12 cellular contexts compared by ENCODE assay signal in genomic region chr4:112312610-112313239, GRCh38. TPM values are rescaled to one million over a fixed set of nuclear protein-coding genes. Genes with fewer than 3 reads are reported as not detected.
DNase-seq lines count a peak whose midpoint lies in the region; ATAC-seq, FAIRE-seq and TF ChIP-seq lines count a peak whose summit lies in the region.
"Had no signal": no experiment of that assay in that cellular context is flagged by ENCODE, and none has a peak within 500 bp of the region (broad histone marks: within the 10 kb centered on the region; RNA-seq: fewer than 3 reads in every experiment).

No MANE protein-coding gene starts in this region.

- TF ChIP-seq CTCF in right atrium auricular region (IDR thresholded peaks at IDR 0.05) (no peak), NB4 (IDR thresholded peaks at IDR 0.05; ENCODE audit: low read depth, low read length) (no peak), upper lobe of left lung (IDR thresholded peaks at IDR 0.05) (no peak)

- H3K9me3 ChIP-seq in right atrium auricular region (no peaks in the 10 kb centered on the region), upper lobe of left lung (no peaks in the 10 kb centered on the region)
- H3K9me3 ChIP-seq: adrenal gland, SJSA1, thyroid gland had no signal

- H3K27me3 ChIP-seq in right atrium auricular region (no peaks in the 10 kb centered on the region), upper lobe of left lung (no peaks in the 10 kb centered on the region)
- H3K27me3 ChIP-seq: adrenal gland, SJSA1, thyroid gland had no signal

- TF ChIP-seq POLR2A in NB4 (IDR thresholded peaks at IDR 0.05; ENCODE audit: extremely low read depth, insufficient read length) (no peak), upper lobe of left lung (IDR thresholded peaks at IDR 0.05) (no peak)

- no peak for FAIRE-seq in RCC 7860 (lab: Jason Lieb, UNC)

- no peak overlapping the region for H3K27ac ChIP-seq in right atrium auricular region
- H3K27ac ChIP-seq in upper lobe of left lung: peak overlapping the region; percentile 30 to 74 (median 40)
- H3K27ac ChIP-seq: SJSA1, thyroid gland had no signal

- H3K36me3 ChIP-seq in right atrium auricular region: no peaks in the 10 kb centered on the region
- H3K36me3 ChIP-seq in upper lobe of left lung: no peaks in the 10 kb centered on the region
- H3K36me3 ChIP-seq: adrenal gland, SJSA1, thyroid gland had no signal

- ATAC-seq in Right ventricle myocardium inferior (peak; percentile 28), HG02852 (IDR thresholded peaks at IDR 0.05; ENCODE audit: unreplicated experiment) (peak; percentile 98), upper lobe of left lung (ENCODE audit: low FRiP score in 2 of 2) (peak in 1 of 2 donors; percentile 43), left colon (no peak)
- ATAC-seq: sciatic nerve had no signal

- no peak for TF ChIP-seq EP300 in upper lobe of left lung (IDR thresholded peaks at IDR 0.05)

- H3K4me3 ChIP-seq in right atrium auricular region (no peak overlapping the region), NB4 (ENCODE audit: low read depth, low read length) (peak overlapping the region; percentile 1), upper lobe of left lung (no peak overlapping the region)
- H3K4me3 ChIP-seq: adrenal gland, SJSA1, thyroid gland had no signal

- 72 to 83% methylated on average over 5 of the region's 5 CpGs for WGBS in upper lobe of left lung, 2 donors

- H3K4me1 ChIP-seq in right atrium auricular region: peaks cover 0 to 8% of the 10 kb centered on the region in 2 donors
- H3K4me1 ChIP-seq in upper lobe of left lung: peaks cover 0 to 10% (median 5%) of the 10 kb centered on the region in 4 donors
- H3K4me1 ChIP-seq: adrenal gland, SJSA1 had no signal

- intact Hi-C loops in Right ventricle myocardium inferior (cut with DNase I): no loop called here
- intact Hi-C loops in left colon (cut with DNase I, micrococcal nuclease): no loop called here

- DNase-seq in Right ventricle myocardium inferior (ENCODE audit: missing footprints): no peak
- DNase-seq in right atrium auricular region (ENCODE audit: low spot score): no peak
- peak; percentile 86 for DNase-seq in NB4 (ENCODE audit: low read depth)
- DNase-seq in upper lobe of left lung: no peak
- no peak for DNase-seq in NCI-H82 (lab: John Stamatoyannopoulos, UW)
- DNase-seq in left colon: no peak
- no peak for DNase-seq in RCC 7860 (ENCODE audit: low spot score)
- DNase-seq: adrenal gland, thyroid gland had no signal

RNA-seq across cellular contexts. Expression of gene ALPK1, which starts 15.6 kb away (rescaled TPM):
- total RNA-seq in Right ventricle myocardium inferior (5.5 TPM), right atrium auricular region (1 to 10 TPM; 4.2 to 8.1 TPM), upper lobe of left lung (10 to 100 TPM; 22.7 to 68.0 (median 35.6) TPM), left colon (10 to 100 TPM; 23.0 to 26.3 TPM)

RNA-seq across cellular contexts. Expression of gene TIFA, which starts 27.0 kb away (rescaled TPM):
- total RNA-seq in Right ventricle myocardium inferior (22.9 TPM), right atrium auricular region (10 to 100 TPM in 1 of 2 donors, 1 to 10 TPM in 1; 9.5 to 14.5 TPM), upper lobe of left lung (10 to 100 TPM in 1 of 6 donors, 1 to 10 TPM in 5; 1.3 to 14.5 (median 7.6) TPM), left colon (1 to 10 TPM; 4.0 to 7.0 TPM)

Comparison
In these comparisons a context has a peak if more than half of its experiments do, and no peak if none do; other contexts are left out.
1. H3K27ac ChIP-seq: peak in upper lobe of left lung (4 of 4); none in right atrium auricular region (0 of 2).